In the genomic region with DNA sequence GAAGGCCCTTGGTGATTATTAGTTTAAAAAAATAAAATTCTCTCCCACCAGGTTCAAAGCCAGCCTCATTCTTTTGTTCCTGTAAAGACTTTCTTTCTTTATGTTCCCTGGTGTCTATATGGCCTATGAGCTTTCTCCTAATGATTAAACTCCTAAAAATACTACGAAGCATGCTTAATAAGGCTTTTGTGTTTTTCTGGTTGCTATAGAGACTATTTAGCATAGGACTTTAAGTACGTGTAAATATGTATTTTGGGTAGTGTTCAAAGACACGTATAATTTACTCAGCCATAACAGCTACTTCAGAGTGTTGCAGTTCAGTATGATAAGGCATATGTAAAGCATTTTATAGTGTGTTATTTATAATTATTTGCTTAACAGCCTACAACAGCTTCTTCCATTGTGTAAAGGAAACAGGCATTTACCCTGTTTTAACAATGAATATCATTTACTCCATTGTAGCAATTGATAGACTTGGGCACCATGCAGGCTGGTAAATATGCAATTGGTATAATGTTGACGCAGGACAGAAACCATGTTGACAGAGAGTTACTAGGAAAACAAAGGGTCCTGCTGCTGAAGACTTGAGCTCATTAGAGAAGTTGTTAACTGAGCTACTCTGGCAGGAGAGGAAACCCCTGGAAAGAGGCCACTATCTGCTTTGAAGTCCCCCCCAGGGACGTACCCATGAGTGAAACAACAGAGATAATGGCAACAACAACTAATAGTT, we compare ENCODE assay signal across 13 cellular contexts.
DNase-seq lines count a peak whose midpoint lies in the region; ATAC-seq and TF ChIP-seq lines count a peak whose summit lies in the region.
"Had no signal": no experiment of that assay in that cellular context is flagged by ENCODE, and none has a peak within 500 bp of the region (broad histone marks: within the 10 kb centered on the region; RNA-seq: fewer than 3 reads in every experiment).

No MANE protein-coding gene starts in this region.

- no peaks in the 10 kb centered on the region for H3K36me3 ChIP-seq in skeletal muscle satellite cell (ENCODE audit: insufficient read depth, low read length)

- H3K4me3 ChIP-seq in choroid plexus epithelial cell (ENCODE audit: low read depth, low read length) = no peak overlapping the region
- peak overlapping the region; percentile 28 for H3K4me3 ChIP-seq in skeletal muscle satellite cell (ENCODE audit: low read length)

- no peaks in the 10 kb centered on the region for H3K9me3 ChIP-seq in skeletal muscle satellite cell (replicated peaks; ENCODE audit: low read length)

- H3K27me3 ChIP-seq in skeletal muscle satellite cell (ENCODE audit: control insufficient read depth, insufficient read depth, low read length) = no peaks in the 10 kb centered on the region

- CTCF ChIA-PET in activated CD4-positive, alpha-beta memory T cell treated with anti-CD3 and anti-CD28 coated beads for 36 hours (lab: Charles Lee) = interaction anchor here (0.6 kb wide), 1 partner anchor 482 kb away, joined by 3 read pairs; no protein-coding TSS in a partner anchor
- CTCF ChIA-PET in activated CD4-positive, alpha-beta memory T cell treated with anti-CD3 and anti-CD28 coated beads, Interleukin-2, amount 10 ng/mL, durations not matched to agents 7 days and 5 days (lab: Charles Lee) = no interaction called here

- POLR2A ChIA-PET in activated CD4-positive, alpha-beta memory T cell treated with anti-CD3 and anti-CD28 coated beads for 36 hours (lab: Charles Lee) = no interaction called here
- POLR2A ChIA-PET in activated CD4-positive, alpha-beta memory T cell treated with anti-CD3 and anti-CD28 coated beads, Interleukin-2, amount 10 ng/mL, durations not matched to agents 7 days and 5 days (lab: Charles Lee) = no interaction called here

- no peak for TF ChIP-seq CTCF in choroid plexus epithelial cell (conservative IDR thresholded peaks at IDR 0.05; ENCODE audit: low read depth, low read length)

- peaks cover 25% of the 10 kb centered on the region for H3K27me3 Mint-ChIP-seq in activated CD4-positive, alpha-beta memory T cell treated with anti-CD3 and anti-CD28 coated beads for 36 hours
- H3K27me3 Mint-ChIP-seq in activated CD4-positive, alpha-beta memory T cell treated with anti-CD3 and anti-CD28 coated beads, Interleukin-2, amount 10 ng/mL, durations not matched to agents 7 days and 5 days = peaks cover 4% of the 10 kb centered on the region
- H3K27me3 Mint-ChIP-seq in effector memory CD8-positive, alpha-beta T cell = peaks cover 0 to 23% of the 10 kb centered on the region in 2 donors

- ATAC-seq in HG03571 (IDR thresholded peaks at IDR 0.05; ENCODE audit: unreplicated experiment) = no peak
- no peak for ATAC-seq in effector memory CD8-positive, alpha-beta T cell (replicated peaks)
- ATAC-seq in HG03521 (IDR thresholded peaks at IDR 0.05; ENCODE audit: unreplicated experiment) = no peak
- ATAC-seq: activated CD8-positive, alpha-beta memory T cell treated with anti-CD3 and anti-CD28 coated beads, Interleukin-2, amount 10 ng/mL, durations not matched to agents 7 days and 5 days had no signal

- H3K4me1 ChIP-seq in skeletal muscle satellite cell (ENCODE audit: control insufficient read depth, insufficient read depth, low read length) = peaks cover 21% of the 10 kb centered on the region

- intact Hi-C loops in activated CD4-positive, alpha-beta memory T cell treated with anti-CD3 and anti-CD28 coated beads for 36 hours (cut with micrococcal nuclease) = loop anchor here (1.0 to 5.0 kb wide), 4 partner anchors 355 to 1361 kb away; partner anchors contain the start of gene MAF

- no peak overlapping the region for H3K4me3 Mint-ChIP-seq in activated CD4-positive, alpha-beta memory T cell treated with anti-CD3 and anti-CD28 coated beads for 36 hours
- no peak overlapping the region for H3K4me3 Mint-ChIP-seq in activated CD4-positive, alpha-beta memory T cell treated with anti-CD3 and anti-CD28 coated beads, Interleukin-2, amount 10 ng/mL, durations not matched to agents 7 days and 5 days
- no peak overlapping the region for H3K4me3 Mint-ChIP-seq in effector memory CD8-positive, alpha-beta T cell
- H3K4me3 Mint-ChIP-seq: activated CD8-positive, alpha-beta memory T cell treated with anti-CD3 and anti-CD28 coated beads, Interleukin-2, amount 10 ng/mL, durations not matched to agents 7 days and 5 days; activated naive CD8-positive, alpha-beta T cell; IgD-negative memory B cell had no signal

- H3K27ac Mint-ChIP-seq in activated CD4-positive, alpha-beta memory T cell treated with anti-CD3 and anti-CD28 coated beads for 36 hours = peak overlapping the region; percentile 30
- no peak overlapping the region for H3K27ac Mint-ChIP-seq in activated CD4-positive, alpha-beta memory T cell treated with anti-CD3 and anti-CD28 coated beads, Interleukin-2, amount 10 ng/mL, durations not matched to agents 7 days and 5 days
- no peak overlapping the region for H3K27ac Mint-ChIP-seq in effector memory CD8-positive, alpha-beta T cell
- H3K27ac Mint-ChIP-seq: activated CD8-positive, alpha-beta memory T cell treated with anti-CD3 and anti-CD28 coated beads, Interleukin-2, amount 10 ng/mL, durations not matched to agents 7 days and 5 days; activated naive CD8-positive, alpha-beta T cell; IgD-negative memory B cell had no signal

- H3K9ac ChIP-seq in skeletal muscle satellite cell (ENCODE audit: low read depth, low read length) = peak overlapping the region; percentile 80

- H3K36me3 Mint-ChIP-seq in activated CD4-positive, alpha-beta memory T cell treated with anti-CD3 and anti-CD28 coated beads for 36 hours = no peaks in the 10 kb centered on the region
- no peaks in the 10 kb centered on the region for H3K36me3 Mint-ChIP-seq in activated CD4-positive, alpha-beta memory T cell treated with anti-CD3 and anti-CD28 coated beads, Interleukin-2, amount 10 ng/mL, durations not matched to agents 7 days and 5 days (ENCODE audit: low read depth)
- no peaks in the 10 kb centered on the region for H3K36me3 Mint-ChIP-seq in effector memory CD8-positive, alpha-beta T cell (ENCODE audit: insufficient read depth)
- H3K36me3 Mint-ChIP-seq: activated CD8-positive, alpha-beta memory T cell treated with anti-CD3 and anti-CD28 coated beads, Interleukin-2, amount 10 ng/mL, durations not matched to agents 7 days and 5 days; activated naive CD8-positive, alpha-beta T cell; IgD-negative memory B cell had no signal

- no peaks in the 10 kb centered on the region for H3K9me3 Mint-ChIP-seq in activated CD4-positive, alpha-beta memory T cell treated with anti-CD3 and anti-CD28 coated beads for 36 hours
- H3K9me3 Mint-ChIP-seq in activated CD4-positive, alpha-beta memory T cell treated with anti-CD3 and anti-CD28 coated beads, Interleukin-2, amount 10 ng/mL, durations not matched to agents 7 days and 5 days = no peaks in the 10 kb centered on the region
- H3K9me3 Mint-ChIP-seq in effector memory CD8-positive, alpha-beta T cell = no peaks in the 10 kb centered on the region
- H3K9me3 Mint-ChIP-seq: IgD-negative memory B cell had no signal

- no peak for DNase-seq in activated CD4-positive, alpha-beta memory T cell treated with anti-CD3 and anti-CD28 coated beads for 36 hours
- DNase-seq in activated CD4-positive, alpha-beta memory T cell treated with anti-CD3 and anti-CD28 coated beads, Interleukin-2, amount 10 ng/mL, durations not matched to agents 7 days and 5 days = no peak
- peak; percentile 64 to 69 for DNase-seq in NCI-H526 (lab: John Stamatoyannopoulos, UW)
- DNase-seq in choroid plexus epithelial cell (ENCODE audit: low read depth) = peak; percentile 37
- no peak for DNase-seq in effector memory CD8-positive, alpha-beta T cell
- DNase-seq: activated CD8-positive, alpha-beta memory T cell treated with anti-CD3 and anti-CD28 coated beads, Interleukin-2, amount 10 ng/mL, durations not matched to agents 7 days and 5 days; left cardiac atrium; NCI-H2171 had no signal

- H3K4me2 ChIP-seq in skeletal muscle satellite cell (ENCODE audit: low read length) = peak overlapping the region; percentile 77

- H3K4me1 Mint-ChIP-seq in activated CD4-positive, alpha-beta memory T cell treated with anti-CD3 and anti-CD28 coated beads for 36 hours (ENCODE audit: low read depth) = peaks cover 7% of the 10 kb centered on the region
- H3K4me1 Mint-ChIP-seq in activated CD4-positive, alpha-beta memory T cell treated with anti-CD3 and anti-CD28 coated beads, Interleukin-2, amount 10 ng/mL, durations not matched to agents 7 days and 5 days = peaks cover 1% of the 10 kb centered on the region
- no peaks in the 10 kb centered on the region for H3K4me1 Mint-ChIP-seq in effector memory CD8-positive, alpha-beta T cell (ENCODE audit: low read depth in 2 of 2)
- H3K4me1 Mint-ChIP-seq: activated CD8-positive, alpha-beta memory T cell treated with anti-CD3 and anti-CD28 coated beads, Interleukin-2, amount 10 ng/mL, durations not matched to agents 7 days and 5 days; IgD-negative memory B cell had no signal

Comparison
In these comparisons a context has a peak if more than half of its experiments do, and no peak if none do; other contexts are left out.
1. DNase-seq: peak in NCI-H526 (2 of 2) and choroid plexus epithelial cell (single experiment); none in activated CD4-positive, alpha-beta memory T cell treated with anti-CD3 and anti-CD28 coated beads for 36 hours (single experiment), activated CD4-positive, alpha-beta memory T cell treated with anti-CD3 and anti-CD28 coated beads, Interleukin-2, amount 10 ng/mL, durations not matched to agents 7 days and 5 days (single experiment) and effector memory CD8-positive, alpha-beta T cell (0 of 3).